8 cellular contexts compared by ENCODE assay signal in genomic region chr17:63476857-63477470, GRCh38. TPM values are rescaled to one million over a fixed set of nuclear protein-coding genes. Genes with fewer than 3 reads are reported as not detected.
DNase-seq lines count a peak whose midpoint lies in the region; ATAC-seq and TF ChIP-seq lines count a peak whose summit lies in the region.

ACE (plus strand) TSS chr17:63477061; CDS start chr17:63477095, 34 bp downstream.

- H3K27ac ChIP-seq in mesendoderm (ENCODE audit: low read depth, low read length) (no peak within 1 kb of the TSS), subcutaneous abdominal adipose tissue (ENCODE audit: low read depth, low read length) (peak within 1 kb of the TSS; percentile 30)

- peak; percentile 41 for DNase-seq in DMS79 treated with DMSO at 0.1 percent for 48 hours (lab: John Stamatoyannopoulos, UW)
- DNase-seq in DMS79 (lab: John Stamatoyannopoulos, UW), result no peak
- DNase-seq in NAMALWA (ENCODE audit: low spot score), result peak; percentile 71
- peak; percentile 76 for DNase-seq in ecto neural progenitor cell (ENCODE audit: low spot score)
- DNase-seq in mesendoderm, result peak; percentile 74

- no peak within 1 kb of the TSS for H2AK5ac ChIP-seq in mesendoderm (ENCODE audit: low read length)

- TF ChIP-seq CTCF in WI38 (IDR thresholded peaks at IDR 0.05; ENCODE audit: low read depth, low read length), result no peak

- peak within 1 kb of the TSS; percentile 10 for H3K4ac ChIP-seq in mesendoderm (ENCODE audit: low read depth, low read length)

- no peaks in the 10 kb centered on the region for H3K79me2 ChIP-seq in mesendoderm (ENCODE audit: control insufficient read depth, insufficient read depth, low read length)

- H3K27me3 ChIP-seq in mesendoderm (ENCODE audit: insufficient read depth, low read length, poor library complexity), result no peaks in the 10 kb centered on the region
- peaks cover 3 to 29% (median 13%) of the 10 kb centered on the region in 5 donors for H3K27me3 ChIP-seq in subcutaneous abdominal adipose tissue (ENCODE audit: control insufficient read depth in 5 of 5, insufficient read depth in 4 of 5, low read length in 5 of 5)

- H3K36me3 ChIP-seq in mesendoderm (ENCODE audit: control insufficient read depth, insufficient read depth, low read length) (no peaks in the 10 kb centered on the region), subcutaneous abdominal adipose tissue (ENCODE audit: control insufficient read depth in 5 of 5, insufficient read depth in 5 of 5, low read length in 5 of 5) (peaks cover 0 to 21% (median 17%) of the 10 kb centered on the region in 5 donors)

- H4K8ac ChIP-seq in mesendoderm (ENCODE audit: low read depth, low read length), result no peak within 1 kb of the TSS

- H3K9ac ChIP-seq in mesendoderm (ENCODE audit: low read length), result peak within 1 kb of the TSS; percentile 66
- peak within 1 kb of the TSS in 3 of 5 donors; percentile 55 to 64 (median 62) for H3K9ac ChIP-seq in subcutaneous abdominal adipose tissue (ENCODE audit: low read length in 5 of 5)

- H4K5ac ChIP-seq in mesendoderm (ENCODE audit: low read length), result no peak within 1 kb of the TSS

- H2BK5ac ChIP-seq in mesendoderm (ENCODE audit: low read length), result no peak within 1 kb of the TSS

- no peaks in the 10 kb centered on the region for H3K79me1 ChIP-seq in mesendoderm (ENCODE audit: low read length)

- no peaks in the 10 kb centered on the region for H3K9me3 ChIP-seq in subcutaneous abdominal adipose tissue (ENCODE audit: control insufficient read depth in 5 of 5, low read length in 5 of 5)

- WGBS in mesendoderm (ENCODE audit: extremely low coverage, insufficient coverage, low lambda C conversion rate), result no CpG with 5 or more reads among the region's 77 CpGs

- no peak within 1 kb of the TSS for H2BK15ac ChIP-seq in mesendoderm (replicated peaks; ENCODE audit: low read depth)

- no peak for ATAC-seq in GM19452 (IDR thresholded peaks at IDR 0.05; ENCODE audit: unreplicated experiment)

- H3K4me3 ChIP-seq in WI38 (ENCODE audit: low read depth, low read length) (peak within 1 kb of the TSS; percentile 52), mesendoderm (ENCODE audit: low read length) (peak within 1 kb of the TSS; percentile 32), subcutaneous abdominal adipose tissue (ENCODE audit: low read depth in 1 of 5, low read length in 5 of 5) (peak within 1 kb of the TSS; percentile 64 to 73 (median 66))

- H3K4me1 ChIP-seq in mesendoderm (ENCODE audit: control insufficient read depth, low read depth, low read length), result peaks cover 5% of the 10 kb centered on the region
- H3K4me1 ChIP-seq in subcutaneous abdominal adipose tissue (ENCODE audit: control insufficient read depth in 5 of 5, insufficient read depth in 5 of 5, low read length in 5 of 5), result peaks cover 9 to 42% (median 26%) of the 10 kb centered on the region in 5 donors

- no peak within 1 kb of the TSS for H2BK120ac ChIP-seq in mesendoderm (ENCODE audit: low read depth, low read length)

- peak within 1 kb of the TSS; percentile 64 for H3K56ac ChIP-seq in mesendoderm (ENCODE audit: low read length)

- peak within 1 kb of the TSS; percentile 84 for H3K4me2 ChIP-seq in mesendoderm (ENCODE audit: low read length)

- peak within 1 kb of the TSS; percentile 85 for H3K23ac ChIP-seq in mesendoderm (ENCODE audit: low read length)

- H3K18ac ChIP-seq in mesendoderm (ENCODE audit: low read length), result peak within 1 kb of the TSS; percentile 24

RNA-seq across cellular contexts. Expression of gene ACE, which starts in this region (rescaled TPM):
- polyA plus RNA-seq in mesendoderm (2013, experiment 1 of 2), result 1.1 TPM
- 1.2 TPM for polyA plus RNA-seq in mesendoderm (2013, experiment 2 of 2)
